In genomic region chr2:168679741-168680140, GRCh38 we compare ENCODE assay signal across 18 cellular contexts.
A peak's percentile ranks its signal among the peaks of the same experiment; 100 is the strongest.
DNase-seq lines count a peak whose midpoint lies in the region; ATAC-seq and TF ChIP-seq lines count a peak whose summit lies in the region.
"Had no signal": no experiment of that assay in that cellular context is flagged by ENCODE, and none has a peak within 500 bp of the region (broad histone marks: within the 10 kb centered on the region; RNA-seq: fewer than 3 reads in every experiment).

No MANE protein-coding gene starts in this region.

- no peaks in the 10 kb centered on the region for H3K27me3 Mint-ChIP-seq in activated naive CD8-positive, alpha-beta T cell treated with anti-CD3 and anti-CD28 coated beads for 36 hours
- H3K27me3 Mint-ChIP-seq in activated naive CD8-positive, alpha-beta T cell treated with anti-CD3 and anti-CD28 coated beads, Interleukin-2, amount 50 U/mL, for 24 hours = no peaks in the 10 kb centered on the region
- H3K27me3 Mint-ChIP-seq in glutamatergic neuron (ENCODE audit: unreplicated experiment) = peaks cover 7% of the 10 kb centered on the region
- H3K27me3 Mint-ChIP-seq in CD8-positive, alpha-beta memory T cell = peaks cover 0 to 2% of the 10 kb centered on the region in 2 donors

- H3K27me3 ChIP-seq in CD8-positive, alpha-beta memory T cell (ENCODE audit: insufficient read depth, low read length, poor library complexity, severe bottlenecking) = no peaks in the 10 kb centered on the region
- H3K27me3 ChIP-seq: BLaER1 had no signal

- H3K9me3 ChIP-seq in CD8-positive, alpha-beta memory T cell (ENCODE audit: low read length) = no peaks in the 10 kb centered on the region
- H3K9me3 ChIP-seq: BLaER1 had no signal

- no peaks in the 10 kb centered on the region for H3K4me1 ChIP-seq in CD8-positive, alpha-beta memory T cell (ENCODE audit: insufficient read depth, low read length)

- peak overlapping the region; percentile 5 for H3K4me3 Mint-ChIP-seq in activated naive CD8-positive, alpha-beta T cell treated with anti-CD3 and anti-CD28 coated beads for 36 hours
- no peak overlapping the region for H3K4me3 Mint-ChIP-seq in activated naive CD8-positive, alpha-beta T cell treated with anti-CD3 and anti-CD28 coated beads, Interleukin-2, amount 50 U/mL, for 24 hours
- peak overlapping the region; percentile 67 for H3K4me3 Mint-ChIP-seq in glutamatergic neuron (ENCODE audit: unreplicated experiment)
- no peak overlapping the region for H3K4me3 Mint-ChIP-seq in CD8-positive, alpha-beta memory T cell
- H3K4me3 Mint-ChIP-seq: CD4-positive, CD25-positive, alpha-beta regulatory T cell had no signal

- H3K4me1 Mint-ChIP-seq in activated naive CD8-positive, alpha-beta T cell treated with anti-CD3 and anti-CD28 coated beads for 36 hours = peaks cover 2% of the 10 kb centered on the region
- H3K4me1 Mint-ChIP-seq in activated naive CD8-positive, alpha-beta T cell treated with anti-CD3 and anti-CD28 coated beads, Interleukin-2, amount 50 U/mL, for 24 hours = no peaks in the 10 kb centered on the region
- peaks cover 61% of the 10 kb centered on the region for H3K4me1 Mint-ChIP-seq in glutamatergic neuron (ENCODE audit: low read depth, unreplicated experiment)
- H3K4me1 Mint-ChIP-seq in CD8-positive, alpha-beta memory T cell = no peaks in the 10 kb centered on the region
- H3K4me1 Mint-ChIP-seq: CD4-positive, CD25-positive, alpha-beta regulatory T cell had no signal

- CTCF ChIA-PET in CD8-positive, alpha-beta memory T cell (lab: Charles Lee) = no interaction called here

- POLR2A ChIA-PET in CD8-positive, alpha-beta memory T cell (lab: Charles Lee) = no interaction called here

- no peaks in the 10 kb centered on the region for H3K9me3 Mint-ChIP-seq in activated naive CD8-positive, alpha-beta T cell treated with anti-CD3 and anti-CD28 coated beads for 36 hours
- no peaks in the 10 kb centered on the region for H3K9me3 Mint-ChIP-seq in activated naive CD8-positive, alpha-beta T cell treated with anti-CD3 and anti-CD28 coated beads, Interleukin-2, amount 50 U/mL, for 24 hours
- H3K9me3 Mint-ChIP-seq in glutamatergic neuron (ENCODE audit: unreplicated experiment) = peaks cover 15% of the 10 kb centered on the region
- H3K9me3 Mint-ChIP-seq in CD8-positive, alpha-beta memory T cell = no peaks in the 10 kb centered on the region

- no peak overlapping the region for H3K27ac ChIP-seq in substantia nigra (ENCODE audit: low read depth, low read length, poor library complexity, severe bottlenecking)
- no peak overlapping the region for H3K27ac ChIP-seq in CD8-positive, alpha-beta memory T cell (ENCODE audit: low read depth, low read length)
- H3K27ac ChIP-seq: 22Rv1, BLaER1 had no signal

- no peak overlapping the region for H3K27ac Mint-ChIP-seq in activated naive CD8-positive, alpha-beta T cell treated with anti-CD3 and anti-CD28 coated beads for 36 hours
- H3K27ac Mint-ChIP-seq in activated naive CD8-positive, alpha-beta T cell treated with anti-CD3 and anti-CD28 coated beads, Interleukin-2, amount 50 U/mL, for 24 hours = no peak overlapping the region
- H3K27ac Mint-ChIP-seq in glutamatergic neuron (ENCODE audit: unreplicated experiment) = peak overlapping the region; percentile 95
- H3K27ac Mint-ChIP-seq in CD8-positive, alpha-beta memory T cell = no peak overlapping the region
- H3K27ac Mint-ChIP-seq: CD4-positive, CD25-positive, alpha-beta regulatory T cell had no signal

- DNase-seq in activated naive CD8-positive, alpha-beta T cell treated with anti-CD3 and anti-CD28 coated beads for 36 hours = no peak
- no peak for DNase-seq in activated naive CD8-positive, alpha-beta T cell treated with anti-CD3 and anti-CD28 coated beads, Interleukin-2, amount 50 U/mL, for 24 hours
- DNase-seq in NCI-H146 treated with DMSO at 0.1 percent for 48 hours (lab: John Stamatoyannopoulos, UW; ENCODE audit: unreplicated experiment) (peak; percentile 11), glutamatergic neuron (no peak), Kasumi-1 (lab: John Stamatoyannopoulos, UW) (no peak), substantia nigra (lab: John Stamatoyannopoulos, UW) (no peak)
- no peak for DNase-seq in CD8-positive, alpha-beta memory T cell
- DNase-seq in NK-92 treated with Interleukin-12 subunit alpha and Interleukin-12 subunit beta, amount 100 ng/mL, for 24 hours (lab: John Stamatoyannopoulos, UW) = no peak
- DNase-seq: Calu3; CD4-positive, CD25-positive, alpha-beta regulatory T cell; DMS 273 treated with DMSO at 0.1 percent for 48 hours; DND-41; GDM1; HCEC 1CT; IMR-90; KBM-7 had no signal

- TF ChIP-seq CTCF in glutamatergic neuron (IDR thresholded peaks at IDR 0.05; ENCODE audit: partially characterized antibody, unreplicated experiment) = no peak

- H3K36me3 Mint-ChIP-seq in activated naive CD8-positive, alpha-beta T cell treated with anti-CD3 and anti-CD28 coated beads for 36 hours = peaks cover 13% of the 10 kb centered on the region
- peaks cover 7% of the 10 kb centered on the region for H3K36me3 Mint-ChIP-seq in activated naive CD8-positive, alpha-beta T cell treated with anti-CD3 and anti-CD28 coated beads, Interleukin-2, amount 50 U/mL, for 24 hours (ENCODE audit: low read depth)
- no peaks in the 10 kb centered on the region for H3K36me3 Mint-ChIP-seq in glutamatergic neuron (ENCODE audit: unreplicated experiment)
- H3K36me3 Mint-ChIP-seq in CD8-positive, alpha-beta memory T cell = peaks cover 0 to 4% (median 2%) of the 10 kb centered on the region in 3 donors

- no peaks in the 10 kb centered on the region for H3K36me3 ChIP-seq in CD8-positive, alpha-beta memory T cell (ENCODE audit: insufficient read depth, low read length)

- no peak overlapping the region for H3K4me3 ChIP-seq in CD8-positive, alpha-beta memory T cell (ENCODE audit: low read length)
- H3K4me3 ChIP-seq: BLaER1 had no signal

- ATAC-seq in activated naive CD8-positive, alpha-beta T cell treated with anti-CD3 and anti-CD28 coated beads, Interleukin-2, amount 50 U/mL, for 24 hours = no peak

Comparison
In these comparisons a context has a peak if more than half of its experiments do, and no peak if none do; other contexts are left out.
1. H3K4me3 Mint-ChIP-seq: peak in activated naive CD8-positive, alpha-beta T cell treated with anti-CD3 and anti-CD28 coated beads for 36 hours (single experiment) and glutamatergic neuron (single experiment); none in activated naive CD8-positive, alpha-beta T cell treated with anti-CD3 and anti-CD28 coated beads, Interleukin-2, amount 50 U/mL, for 24 hours (single experiment) and CD8-positive, alpha-beta memory T cell (0 of 7).